ENCODE assay signal across 13 cellular contexts in genomic region chr17:49901460-49902331, GRCh38. TPM values are rescaled to one million over a fixed set of nuclear protein-coding genes. Genes with fewer than 3 reads are reported as not detected.
DNase-seq lines count a peak whose midpoint lies in the region; ATAC-seq, FAIRE-seq and TF ChIP-seq lines count a peak whose summit lies in the region.
"Had no signal": no experiment of that assay in that cellular context is flagged by ENCODE, and none has a peak within 500 bp of the region (broad histone marks: within the 10 kb centered on the region; RNA-seq: fewer than 3 reads in every experiment).

No MANE protein-coding gene starts in this region.

- no peak overlapping the region for H4K91ac ChIP-seq in H1 (replicated peaks; ENCODE audit: insufficient read length, low read length)

- POLR2A ChIA-PET in H1 (lab: Charles Lee; ENCODE audit: partially characterized antibody), result interaction anchor here (1.3 to 1.5 kb wide), 4 partner anchors 9 to 37 kb away, joined by 3 to 7 read pairs (median 4); no protein-coding TSS in a partner anchor
- POLR2A ChIA-PET in activated CD4-positive, alpha-beta memory T cell treated with anti-CD3 and anti-CD28 coated beads, Interleukin-2, amount 10 ng/mL, durations not matched to agents 7 days and 5 days (lab: Charles Lee), result no interaction called here

- H3K4ac ChIP-seq in H1 (replicated peaks; ENCODE audit: insufficient read length, low read depth, low read length), result no peak overlapping the region

- no peak overlapping the region for H2BK120ac ChIP-seq in H1 (replicated peaks; ENCODE audit: low read depth, low read length)

- H3K9me2 ChIP-seq in Karpas-422 (replicated peaks; ENCODE audit: insufficient read depth, low read length), result no peaks in the 10 kb centered on the region

- H3K79me1 ChIP-seq in H1 (ENCODE audit: low read depth, low read length), result no peaks in the 10 kb centered on the region

- H3K4me2 ChIP-seq in Karpas-422 (ENCODE audit: low read depth, low read length, poor library complexity, severe bottlenecking), result no peak overlapping the region
- peak overlapping the region; percentile 70 to 76 for H3K4me2 ChIP-seq in H1 (ENCODE audit: insufficient read depth in 1 of 2, low read depth in 2 of 2, low read length in 2 of 2)

- H4K8ac ChIP-seq in H1 (ENCODE audit: extremely low read depth, insufficient read depth, low read length), result no peak overlapping the region

- H2BK5ac ChIP-seq in H1 (ENCODE audit: low read depth, low read length), result no peak overlapping the region

- H3K4me3 ChIP-seq in Karpas-422 (ENCODE audit: low read length) (no peak overlapping the region), H1 (ENCODE audit: extremely low read depth in 1 of 4, insufficient read depth in 2 of 4, low read depth in 3 of 4, low read length in 4 of 4) (peak overlapping the region; percentile 26 to 54 (median 34))

- no peaks in the 10 kb centered on the region for H3K36me3 Mint-ChIP-seq in nephron (ENCODE audit: low read depth)
- H3K36me3 Mint-ChIP-seq in activated CD4-positive, alpha-beta memory T cell treated with anti-CD3 and anti-CD28 coated beads, Interleukin-2, amount 10 ng/mL, durations not matched to agents 7 days and 5 days (ENCODE audit: low read depth), result no peaks in the 10 kb centered on the region
- H3K36me3 Mint-ChIP-seq: IgD-negative memory B cell, natural killer cell had no signal

- H3K36me3 ChIP-seq in ES-I3 (ENCODE audit: insufficient read depth, low read length) (no peaks in the 10 kb centered on the region), Karpas-422 (ENCODE audit: insufficient read depth, low read length) (no peaks in the 10 kb centered on the region), H1 (ENCODE audit: control insufficient read depth in 2 of 4, insufficient read depth in 4 of 4, low read length in 3 of 4) (no peaks in the 10 kb centered on the region)

- no peak overlapping the region for H3K27ac ChIP-seq in Karpas-422 (ENCODE audit: low read length)
- no peak overlapping the region for H3K27ac ChIP-seq in H1 (ENCODE audit: low read depth, low read length)

- no peak for TF ChIP-seq CTCF in H1 (IDR thresholded peaks at IDR 0.05; ENCODE audit: control extremely low read depth in 1 of 3, insufficient read depth in 1 of 3, low read depth in 1 of 3, low read length in 3 of 3)
- no peak for TF ChIP-seq CTCF in nephron (IDR thresholded peaks at IDR 0.05; ENCODE audit: unreplicated experiment in 3 of 3)

- H3K27ac Mint-ChIP-seq in nephron, result peak overlapping the region in 1 of 3 experiments; percentile 57
- H3K27ac Mint-ChIP-seq in activated CD4-positive, alpha-beta memory T cell treated with anti-CD3 and anti-CD28 coated beads, Interleukin-2, amount 10 ng/mL, durations not matched to agents 7 days and 5 days, result no peak overlapping the region
- H3K27ac Mint-ChIP-seq: IgD-negative memory B cell, natural killer cell had no signal

- H3K23ac ChIP-seq in H1 (ENCODE audit: insufficient read length), result no peak overlapping the region

- no peak for TF ChIP-seq POLR2A in H1 (IDR thresholded peaks at IDR 0.05; ENCODE audit: control extremely low read depth in 1 of 2, low read depth in 2 of 2, low read length in 2 of 2)

- H3K18ac ChIP-seq in H1 (ENCODE audit: extremely low read depth, low read length), result peak overlapping the region; percentile 9; the same call in 1 of the 2 replicates

- H2BK15ac ChIP-seq in H1 (ENCODE audit: low read length), result no peak overlapping the region

- H3K4me1 Mint-ChIP-seq in nephron, result peaks cover 45% of the 10 kb centered on the region
- H3K4me1 Mint-ChIP-seq in activated CD4-positive, alpha-beta memory T cell treated with anti-CD3 and anti-CD28 coated beads, Interleukin-2, amount 10 ng/mL, durations not matched to agents 7 days and 5 days, result no peaks in the 10 kb centered on the region
- H3K4me1 Mint-ChIP-seq: natural killer cell had no signal

- H4K5ac ChIP-seq in H1 (ENCODE audit: insufficient read length, low read depth, low read length), result no peak overlapping the region

- FAIRE-seq in H1 (lab: Jason Lieb, UNC), result no peak
- FAIRE-seq: frontal cortex had no signal

- 19% methylated on average over 31 of the region's 47 CpGs; no CpG with 5 or more reads in 1 of the 2 experiments for WGBS in H1 (ENCODE audit: extremely low coverage in 1 of 2, insufficient coverage in 1 of 2, insufficient read length in 1 of 2, insufficient replicate concordance in 2 of 2, low coverage in 1 of 2, low lambda C conversion rate in 2 of 2, missing lambda C conversion rate in 1 of 2), 2 experiments

- no peak overlapping the region for H2AK5ac ChIP-seq in H1 (ENCODE audit: low read depth, low read length)

- no peak overlapping the region for H2BK20ac ChIP-seq in H1 (ENCODE audit: low read length)

- no peak overlapping the region for H3K56ac ChIP-seq in H1 (replicated peaks; ENCODE audit: insufficient read length, low read depth, low read length)

- H3K23me2 ChIP-seq in H1 (ENCODE audit: low read depth, low read length), result peaks cover 7% of the 10 kb centered on the region; the same call in 1 of the 2 replicates

- peak overlapping the region; percentile 77; the same call in 1 of the 2 replicates for H2BK12ac ChIP-seq in H1 (ENCODE audit: low read depth, low read length)

- H3K9ac ChIP-seq in ES-I3 (ENCODE audit: low read depth, low read length), result peak overlapping the region; percentile 65; the same call in 1 of the 2 replicates
- H3K9ac ChIP-seq in Karpas-422 (ENCODE audit: low read length), result no peak overlapping the region
- no peak overlapping the region for H3K9ac ChIP-seq in H1 (replicated peaks in 1 of 4; ENCODE audit: extremely low read depth in 1 of 4, low read depth in 3 of 4, low read length in 3 of 4)

- H3K27me3 Mint-ChIP-seq in nephron (ENCODE audit: low read depth), result peaks cover 80% of the 10 kb centered on the region
- peaks cover 66% of the 10 kb centered on the region for H3K27me3 Mint-ChIP-seq in activated CD4-positive, alpha-beta memory T cell treated with anti-CD3 and anti-CD28 coated beads, Interleukin-2, amount 10 ng/mL, durations not matched to agents 7 days and 5 days

- DNase-seq in Karpas-422 (peak; percentile 50), H1 (ENCODE audit: low read depth in 1 of 2, low spot score in 2 of 2) (no peak), SIG-M5 (lab: John Stamatoyannopoulos, UW) (no peak)
- no peak for DNase-seq in activated CD4-positive, alpha-beta memory T cell treated with anti-CD3 and anti-CD28 coated beads, Interleukin-2, amount 10 ng/mL, durations not matched to agents 7 days and 5 days
- DNase-seq: caudate nucleus, natural killer cell, NCI-H774, T1000 had no signal

- H3K27me3 ChIP-seq in Karpas-422 (ENCODE audit: low read length) (no peaks in the 10 kb centered on the region), H1 (replicated peaks in 1 of 4; ENCODE audit: control insufficient read depth in 3 of 4, extremely low read depth in 1 of 4, insufficient read depth in 3 of 4, low read length in 3 of 4) (peaks cover 5 to 48% (median 39%) of the 10 kb centered on the region in 4 experiments)

- ATAC-seq in HG03469 (IDR thresholded peaks at IDR 0.05; ENCODE audit: unreplicated experiment), result no peak
- ATAC-seq: natural killer cell had no signal

- no peaks in the 10 kb centered on the region for H3K79me2 ChIP-seq in Karpas-422 (ENCODE audit: low read length)
- no peaks in the 10 kb centered on the region for H3K79me2 ChIP-seq in H1 (ENCODE audit: control insufficient read depth in 1 of 2, insufficient read depth in 2 of 2, low read length in 2 of 2)

- H3K9me3 Mint-ChIP-seq in nephron, result no peaks in the 10 kb centered on the region
- no peaks in the 10 kb centered on the region for H3K9me3 Mint-ChIP-seq in activated CD4-positive, alpha-beta memory T cell treated with anti-CD3 and anti-CD28 coated beads, Interleukin-2, amount 10 ng/mL, durations not matched to agents 7 days and 5 days
- H3K9me3 Mint-ChIP-seq: IgD-negative memory B cell, natural killer cell had no signal

- H2AFZ ChIP-seq in Karpas-422 (ENCODE audit: low read length), result no peak overlapping the region
- H2AFZ ChIP-seq in H1 (ENCODE audit: low read length), result no peak overlapping the region

- no peak for TF ChIP-seq EP300 in H1 (IDR thresholded peaks at IDR 0.05; ENCODE audit: borderline replicate concordance in 1 of 2, low read depth in 2 of 2, low read length in 2 of 2)

- CTCF ChIA-PET in H1 (lab: Charles Lee; ENCODE audit: partially characterized antibody), result interaction anchor here (0.8 to 9.0 kb wide), 16 partner anchors 11 to 113 kb away, joined by 3 to 114 read pairs (median 3); partner anchors contain the start of gene DLX3
- CTCF ChIA-PET in activated CD4-positive, alpha-beta memory T cell treated with anti-CD3 and anti-CD28 coated beads, Interleukin-2, amount 10 ng/mL, durations not matched to agents 7 days and 5 days (lab: Charles Lee), result interaction anchor here (1.0 to 1.2 kb wide), 2 partner anchors 9 to 96 kb away, joined by 3 to 4 read pairs; no protein-coding TSS in a partner anchor

- H4K20me1 ChIP-seq in Karpas-422 (ENCODE audit: insufficient read depth, low read depth, low read length) (no peaks in the 10 kb centered on the region), H1 (replicated peaks in 1 of 2; ENCODE audit: control insufficient read depth in 1 of 2, insufficient read depth in 2 of 2, low read length in 2 of 2) (no peaks in the 10 kb centered on the region)

- TF ChIP-seq RAD21 in H1 (IDR thresholded peaks at IDR 0.05 in 1 of 2, conservative IDR thresholded peaks at IDR 0.05 in 1 of 2; ENCODE audit: low read depth in 2 of 2, low read length in 2 of 2), result no peak

- H3K4me1 ChIP-seq in ES-I3 (ENCODE audit: insufficient read depth, low read length) (peaks cover 15% of the 10 kb centered on the region), Karpas-422 (ENCODE audit: low read length) (no peaks in the 10 kb centered on the region), H1 (replicated peaks in 1 of 4; ENCODE audit: control insufficient read depth in 3 of 4, insufficient read depth in 4 of 4, low read length in 3 of 4) (peaks cover 4 to 22% (median 15%) of the 10 kb centered on the region in 4 experiments)

- H3K14ac ChIP-seq in H1 (ENCODE audit: insufficient read length), result no peak overlapping the region

- no peaks in the 10 kb centered on the region for H3K9me3 ChIP-seq in ES-I3 (ENCODE audit: control insufficient read depth, insufficient read depth, low read length)
- H3K9me3 ChIP-seq in Karpas-422 (ENCODE audit: low read length), result no peaks in the 10 kb centered on the region
- H3K9me3 ChIP-seq in H1 (ENCODE audit: insufficient read depth in 2 of 2, low read depth in 1 of 2, low read length in 1 of 2), result no peaks in the 10 kb centered on the region

- peak overlapping the region; percentile 45 to 53 (median 52) for H3K4me3 Mint-ChIP-seq in nephron
- no peak overlapping the region for H3K4me3 Mint-ChIP-seq in activated CD4-positive, alpha-beta memory T cell treated with anti-CD3 and anti-CD28 coated beads, Interleukin-2, amount 10 ng/mL, durations not matched to agents 7 days and 5 days
- H3K4me3 Mint-ChIP-seq: IgD-negative memory B cell, natural killer cell had no signal

RNA-seq across cellular contexts. Expression of gene TAC4, which starts 53.8 kb away (rescaled TPM):
- not detected in 2 replicates for total RNA-seq in Karpas-422 (2014; rRNA removed; shearing (Covaris generic); ENCODE audit: low replicate concordance)
- not detected in 2 replicates for total RNA-seq in H1 (2021; fragmentation: NEBNext Ultra II Directional; extraction: Animal tissue kit (Norgen Biotek cat#: 25700))
- 0.15 and 0.22 TPM in 2 replicates for polyA plus RNA-seq in H1 (2011; rRNA removed)
- polyA plus RNA-seq in H1 (2011; cell fraction: cytosol; rRNA removed), result 0.31 TPM
- polyA plus RNA-seq in H1 (2011; cell fraction: nucleus; rRNA removed), result 0.54 TPM
- polyA plus RNA-seq in H1 (2012, experiment 1 of 2), result 0.52 to 0.61 TPM in 2 of 4 replicates, not detected in the others
- not detected for polyA plus RNA-seq in H1 (2012, experiment 2 of 2)
- not detected for polyA plus RNA-seq in H1 (2013, experiment 1 of 2)
- polyA plus RNA-seq in H1 (2013, experiment 2 of 2), result not detected
- not detected in 2 replicates for polyA minus RNA-seq in H1 (2011; rRNA and poly(A)+ RNA removed)
- polyA minus RNA-seq in H1 (2011; cell fraction: cytosol; rRNA and poly(A)+ RNA removed), result not detected
- not detected for polyA minus RNA-seq in H1 (2011; cell fraction: nucleus; rRNA and poly(A)+ RNA removed)
- total RNA-seq in activated CD4-positive, alpha-beta memory T cell treated with anti-CD3 and anti-CD28 coated beads, Interleukin-2, amount 10 ng/mL, durations not matched to agents 7 days and 5 days, result not detected
- total RNA-seq: frontal cortex, natural killer cell had no signal
- polyA plus RNA-seq: IgD-negative memory B cell had no signal
